In genomic region chr7:31899356-31899927, GRCh38 we compare ENCODE assay signal across 18 cellular contexts.
"Had no signal": no experiment of that assay in that cellular context is flagged by ENCODE, and none has a peak within 500 bp of the region (broad histone marks: within the 10 kb centered on the region; RNA-seq: fewer than 3 reads in every experiment).

No MANE protein-coding gene starts in this region.

- H3K36me3 ChIP-seq: breast epithelium, left lung, prostate gland, right atrium auricular region, tibial artery had no signal

- H3K27me3 ChIP-seq: breast epithelium, left lung, right atrium auricular region, tibial artery had no signal

- FAIRE-seq: colon had no signal

- DNase-seq: activated CD4-positive, alpha-beta memory T cell treated with anti-CD3 and anti-CD28 coated beads for 36 hours; activated CD4-positive, alpha-beta T cell treated with anti-CD3 and anti-CD28 coated beads for 48 hours; activated naive CD4-positive, alpha-beta T cell treated with Interleukin-2 at 50 U/mL for 16 hours; activated naive CD8-positive, alpha-beta T cell treated with anti-CD3 and anti-CD28 coated beads for 36 hours; activated T-cell treated with anti-CD3 and anti-CD28 coated beads, Interleukin-2, amount 50 U/mL, for 48 hours; effector memory CD4-positive, alpha-beta T cell; foreskin melanocyte; immature natural killer cell; midbrain; natural killer cell; stimulated activated CD4-positive, alpha-beta T cell treated with anti-CD3 and anti-CD28 coated beads, Interleukin-1b, Interleukin-23, amount 100 ng/mL, for 48 hours; substantia nigra; tibial artery had no signal

- H3K4me1 ChIP-seq: breast epithelium, left lung, prostate gland, tibial artery had no signal

- ATAC-seq: left lung, natural killer cell had no signal

- H3K27ac ChIP-seq: breast epithelium, left lung, prostate gland, right atrium auricular region, tibial artery had no signal

- H3K4me3 ChIP-seq: breast epithelium, left lung, prostate gland, right atrium auricular region, tibial artery had no signal

- H3K9me3 ChIP-seq: breast epithelium, left lung, prostate gland, right atrium auricular region, tibial artery had no signal
